ENCODE assay signal across 8 cellular contexts in genomic region chr21:45287438-45288391, GRCh38. TPM values are rescaled to one million over a fixed set of nuclear protein-coding genes. Genes with fewer than 3 reads are reported as not detected.
DNase-seq lines count a peak whose midpoint lies in the region; ATAC-seq lines count a peak whose summit lies in the region.

POFUT2 (minus strand) TSS chr21:45287895; CDS start chr21:45287871, 24 bp downstream.

- DNase-seq in COLO829 (ENCODE audit: low spot score) (peak; percentile 96), HUDEP-2 (lab: John Stamatoyannopoulos, UW; ENCODE audit: unreplicated experiment in 76 of 76) (peak; percentile 34 to 100 (median 98)), NOMO-1 treated with DMSO at 0.1 percent for 48 hours (lab: John Stamatoyannopoulos, UW; ENCODE audit: unreplicated experiment) (peak; percentile 80), lung microvascular endothelial cell (ENCODE audit: low read depth in 2 of 2) (peak; percentile 96 to 98)
- peak; percentile 98 for DNase-seq in effector CD4-positive, alpha-beta T cell
- DNase-seq in stimulated activated CD4-positive, alpha-beta T cell treated with anti-CD3 and anti-CD28 coated beads, TNF-alpha, amount 100 ng/mL, for 4 hours (ENCODE audit: low read depth in 3 of 3) = peak; percentile 98 to 100 (median 99)

- peak; percentile 87 for ATAC-seq in GM21381 (IDR thresholded peaks at IDR 0.05; ENCODE audit: unreplicated experiment)

- CTCF ChIA-PET in activated CD8-positive, alpha-beta memory T cell treated with anti-CD3 and anti-CD28 coated beads for 36 hours (lab: Charles Lee) = interaction anchor here (1.0 to 1.9 kb wide), 3 partner anchors 135 to 152 kb away, joined by 3 to 6 read pairs (median 5); no protein-coding TSS in a partner anchor

- POLR2A ChIA-PET in activated CD8-positive, alpha-beta memory T cell treated with anti-CD3 and anti-CD28 coated beads for 36 hours (lab: Charles Lee) = interaction anchor here (0.6 to 1.0 kb wide), 2 partner anchors 69 to 196 kb away, joined by 3 to 4 read pairs; no protein-coding TSS in a partner anchor

RNA-seq across cellular contexts. Expression of gene POFUT2, which starts in this region (rescaled TPM):
- 10 to 100 TPM; 13.2 to 13.4 TPM for total RNA-seq in activated CD8-positive, alpha-beta memory T cell treated with anti-CD3 and anti-CD28 coated beads for 36 hours
- total RNA-seq in lung microvascular endothelial cell = 12.2 and 15.7 TPM in 2 replicates

Comparison
In these comparisons a context has a peak if more than half of its experiments do, and no peak if none do; other contexts are left out.
1. Peak in every context shown above with its lines: DNase-seq and ATAC-seq.